In the genomic region with DNA sequence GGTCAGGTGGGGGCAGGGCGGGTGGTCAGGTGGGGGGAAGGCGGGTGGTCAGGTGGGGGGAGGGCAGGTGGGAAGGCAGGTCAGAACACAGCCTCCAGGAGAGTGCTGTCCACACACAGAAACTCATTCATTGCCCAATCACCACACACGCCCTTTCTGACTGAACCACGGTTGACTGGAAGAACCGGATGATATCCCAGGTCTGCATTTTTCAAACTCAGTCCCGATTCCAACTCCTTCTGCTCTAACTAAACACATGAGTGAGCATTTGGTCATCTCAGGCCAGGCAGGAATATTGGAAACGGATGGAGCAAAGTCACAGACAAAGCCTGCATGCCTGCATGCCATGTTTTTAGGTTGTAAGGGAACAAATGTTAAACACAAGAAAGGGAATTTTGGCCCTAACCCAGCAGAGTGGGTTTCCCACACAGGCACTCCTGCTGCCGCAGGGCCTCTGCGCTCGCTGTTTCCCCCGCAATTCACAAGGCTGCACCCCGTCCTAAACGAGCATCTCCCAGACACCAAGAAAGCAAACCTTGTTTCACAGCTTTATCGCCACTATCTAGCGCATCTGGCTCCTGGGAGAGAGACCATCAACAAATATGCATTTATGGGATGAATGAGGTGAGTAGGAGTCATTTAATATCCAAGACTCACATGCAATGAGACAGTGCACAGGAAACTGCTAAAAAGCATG, we compare ENCODE assay signal across 12 cellular contexts.
DNase-seq lines count a peak whose midpoint lies in the region; ATAC-seq, FAIRE-seq and TF ChIP-seq lines count a peak whose summit lies in the region.
"Had no signal": no experiment of that assay in that cellular context is flagged by ENCODE, and none has a peak within 500 bp of the region (broad histone marks: within the 10 kb centered on the region; RNA-seq: fewer than 3 reads in every experiment).

No MANE protein-coding gene starts in this region.

- no peak for TF ChIP-seq POLR2A in prostate gland (IDR thresholded peaks at IDR 0.05)

- FAIRE-seq in astrocyte (lab: Jason Lieb, UNC) (no peak), islet of Langerhans (lab: Jason Lieb, UNC) (peak; percentile 33)

- no peak overlapping the region for H3K4me3 Mint-ChIP-seq in astrocyte (ENCODE audit: unreplicated experiment)
- H3K4me3 Mint-ChIP-seq: natural killer cell treated with Interleukin-12 subunit alpha and Interleukin-12 subunit beta and Interleukin-15 and Interleukin-18, amount 100 ng/mL, for 72 hours had no signal

- H3K4me1 Mint-ChIP-seq in astrocyte (ENCODE audit: low read depth, unreplicated experiment): peaks cover 21% of the 10 kb centered on the region

- DNase-seq in AG10803 (ENCODE audit: low read depth): peak; percentile 48
- DNase-seq in HCEC 1CT: peak; percentile 34
- DNase-seq in astrocyte (ENCODE audit: low read depth): peak; percentile 16
- no peak for DNase-seq in anterior cingulate cortex (lab: John Stamatoyannopoulos, UW)
- no peak for DNase-seq in prostate gland (ENCODE audit: low spot score)
- DNase-seq in GF-D8 (lab: John Stamatoyannopoulos, UW): no peak
- DNase-seq: C1 segment of cervical spinal cord, NCI-H1694 treated with DMSO at 0.1 percent for 48 hours had no signal

- H3K4me2 ChIP-seq in astrocyte (ENCODE audit: low read length): no peak overlapping the region

- H2AFZ ChIP-seq in astrocyte (ENCODE audit: low read depth, low read length): no peak overlapping the region

- ATAC-seq in HG03108 (IDR thresholded peaks at IDR 0.05; ENCODE audit: unreplicated experiment): no peak

- H3K27ac Mint-ChIP-seq in astrocyte (ENCODE audit: unreplicated experiment): peak overlapping the region; percentile 14

- H3K9me3 Mint-ChIP-seq in astrocyte (ENCODE audit: unreplicated experiment): no peaks in the 10 kb centered on the region
- H3K9me3 Mint-ChIP-seq: natural killer cell treated with Interleukin-12 subunit alpha and Interleukin-12 subunit beta and Interleukin-15 and Interleukin-18, amount 100 ng/mL, for 72 hours had no signal

- peaks cover 51% of the 10 kb centered on the region for H3K79me2 ChIP-seq in astrocyte (ENCODE audit: insufficient read depth, low read length)

- intact Hi-C loops in prostate gland (cut with DNase I): loop anchor here (5.0 kb wide), 2 partner anchors 292 to 312 kb away; no protein-coding TSS in a partner anchor

- H3K9ac ChIP-seq in astrocyte (ENCODE audit: low read length): no peak overlapping the region

- H3K27ac ChIP-seq in astrocyte (ENCODE audit: low read depth, low read length) (no peak overlapping the region), prostate gland (no peak overlapping the region)
- H3K27ac ChIP-seq: cardiac muscle cell had no signal

- no peaks in the 10 kb centered on the region for H3K9me3 ChIP-seq in astrocyte (ENCODE audit: insufficient read depth, low read depth, low read length)
- H3K9me3 ChIP-seq in prostate gland: no peaks in the 10 kb centered on the region

- H3K4me1 ChIP-seq in astrocyte (ENCODE audit: insufficient read depth, low read length) (no peaks in the 10 kb centered on the region), prostate gland (replicated peaks) (no peaks in the 10 kb centered on the region)

- no peaks in the 10 kb centered on the region for H3K27me3 Mint-ChIP-seq in astrocyte (ENCODE audit: low read depth, unreplicated experiment)
- H3K27me3 Mint-ChIP-seq: natural killer cell treated with Interleukin-12 subunit alpha and Interleukin-12 subunit beta and Interleukin-15 and Interleukin-18, amount 100 ng/mL, for 72 hours had no signal

- peaks cover 78% of the 10 kb centered on the region for H4K20me1 ChIP-seq in astrocyte (ENCODE audit: insufficient read depth, low read length)

- TF ChIP-seq CTCF in AG10803 (conservative IDR thresholded peaks at IDR 0.05; ENCODE audit: low read length): no peak
- no peak for TF ChIP-seq CTCF in astrocyte (IDR thresholded peaks at IDR 0.05; ENCODE audit: insufficient read depth, low read depth, low read length)
- no peak for TF ChIP-seq CTCF in prostate gland (IDR thresholded peaks at IDR 0.05)

- no peaks in the 10 kb centered on the region for H3K36me3 ChIP-seq in astrocyte (ENCODE audit: insufficient read depth, low read length)
- no peaks in the 10 kb centered on the region for H3K36me3 ChIP-seq in prostate gland
- H3K36me3 ChIP-seq: cardiac muscle cell had no signal

- no peaks in the 10 kb centered on the region for H3K27me3 ChIP-seq in astrocyte (ENCODE audit: insufficient read depth, low read length)
- H3K27me3 ChIP-seq in prostate gland (replicated peaks; ENCODE audit: insufficient read depth): no peaks in the 10 kb centered on the region
- H3K27me3 ChIP-seq: cardiac muscle cell had no signal

- WGBS in prostate gland: 60% methylated on average over 13 of the region's 15 CpGs

- H3K4me3 ChIP-seq in AG10803 (ENCODE audit: low read length): no peak overlapping the region
- H3K4me3 ChIP-seq in astrocyte (ENCODE audit: insufficient read depth, low read depth, low read length): no peak overlapping the region
- no peak overlapping the region for H3K4me3 ChIP-seq in prostate gland
- H3K4me3 ChIP-seq: cardiac muscle cell had no signal

- peaks cover 2% of the 10 kb centered on the region for H3K36me3 Mint-ChIP-seq in astrocyte (ENCODE audit: low read depth, unreplicated experiment)
- H3K36me3 Mint-ChIP-seq: natural killer cell treated with Interleukin-12 subunit alpha and Interleukin-12 subunit beta and Interleukin-15 and Interleukin-18, amount 100 ng/mL, for 72 hours had no signal

Comparison
In these comparisons a context has a peak if more than half of its experiments do, and no peak if none do; other contexts are left out.
1. DNase-seq: peak in AG10803 (single experiment), HCEC 1CT (single experiment) and astrocyte (single experiment); none in anterior cingulate cortex (0 of 58), prostate gland (single experiment) and GF-D8 (single experiment).